ENCODE assay signal across 8 cellular contexts in genomic region chr9:124197177-124198095, GRCh38.
DNase-seq lines count a peak whose midpoint lies in the region; ATAC-seq and TF ChIP-seq lines count a peak whose summit lies in the region.

No MANE protein-coding gene starts in this region.

- H3K4me2 ChIP-seq in mammary epithelial cell (ENCODE audit: insufficient read depth, low read depth, low read length), result no peak overlapping the region

- in situ Hi-C loops in mammary epithelial cell (cut with MboI; ENCODE audit: low sequenced_read_pairs in 2 of 2), result no loop called here

- H3K9me3 ChIP-seq in CD4-positive, CD25-positive, alpha-beta regulatory T cell (ENCODE audit: control insufficient read depth in 2 of 2, low read length in 2 of 2), result peaks cover 0 to 8% of the 10 kb centered on the region in 2 experiments
- H3K9me3 ChIP-seq in upper lobe of right lung (peaks cover 13% of the 10 kb centered on the region), mammary epithelial cell (replicated peaks; ENCODE audit: insufficient read depth, low read length) (no peaks in the 10 kb centered on the region)

- H3K9me3 Mint-ChIP-seq in CD4-positive, CD25-positive, alpha-beta regulatory T cell, result peaks cover 0 to 17% (median 5%) of the 10 kb centered on the region in 7 donors
- peaks cover 27% of the 10 kb centered on the region for H3K9me3 Mint-ChIP-seq in activated T-helper 2 cell treated with anti-CD3 and anti-CD28 coated beads, Interferon-gamma antibody, Interleukin-2, Interleukin-4, amounts not matched to agents 10 μg/mL and 5 μg/mL and 100 μg/mL, durations not matched to agents 14 hours and 24 hours and 36 hours

- CTCF ChIA-PET in mammary epithelial cell (lab: Charles Lee; ENCODE audit: low non-redundant PET), result no interaction called here

- H2AFZ ChIP-seq in mammary epithelial cell (ENCODE audit: low read depth, low read length), result no peak overlapping the region

- 59% methylated on average over 11 of the region's 14 CpGs for whole genome bisulfite sequencing in mammary epithelial cell (ENCODE audit: low coverage, missing lambda C conversion rate)

- no peak overlapping the region for H3K4me3 ChIP-seq in CD4-positive, CD25-positive, alpha-beta regulatory T cell (ENCODE audit: low read depth, low read length)
- H3K4me3 ChIP-seq in upper lobe of right lung (no peak overlapping the region), mammary epithelial cell (replicated peaks in 1 of 3; ENCODE audit: insufficient read depth in 1 of 3, low read depth in 2 of 3, low read length in 3 of 3) (no peak overlapping the region)

- peaks cover 11% of the 10 kb centered on the region for H3K4me1 ChIP-seq in CD4-positive, CD25-positive, alpha-beta regulatory T cell (ENCODE audit: control insufficient read depth, insufficient read depth, low read length, poor library complexity, severe bottlenecking)
- H3K4me1 ChIP-seq in upper lobe of right lung (no peaks in the 10 kb centered on the region), mammary epithelial cell (ENCODE audit: insufficient read depth, low read length) (no peaks in the 10 kb centered on the region)

- dilution Hi-C loops in mammary epithelial cell (cut with HindIII; ENCODE audit: low sequenced_read_pairs), result no loop called here

- intact Hi-C loops in activated T-helper 2 cell treated with anti-CD3 and anti-CD28 coated beads, Interferon-gamma antibody, Interleukin-2, Interleukin-4, amounts not matched to agents 10 μg/mL and 5 μg/mL and 100 μg/mL, durations not matched to agents 14 hours and 24 hours and 36 hours (cut with micrococcal nuclease), result no loop called here
- intact Hi-C loops in upper lobe of right lung (cut with DNase I), result no loop called here
- intact Hi-C loops in mammary epithelial cell (cut with micrococcal nuclease), result no loop called here

- no peak overlapping the region for H3K4me3 Mint-ChIP-seq in CD4-positive, CD25-positive, alpha-beta regulatory T cell
- H3K4me3 Mint-ChIP-seq in activated T-helper 2 cell treated with anti-CD3 and anti-CD28 coated beads, Interferon-gamma antibody, Interleukin-2, Interleukin-4, amounts not matched to agents 10 μg/mL and 5 μg/mL and 100 μg/mL, durations not matched to agents 14 hours and 24 hours and 36 hours (ENCODE audit: low read depth), result no peak overlapping the region

- peaks cover 4% of the 10 kb centered on the region for H3K27me3 Mint-ChIP-seq in CD4-positive, CD25-positive, alpha-beta regulatory T cell
- H3K27me3 Mint-ChIP-seq in activated T-helper 2 cell treated with anti-CD3 and anti-CD28 coated beads, Interferon-gamma antibody, Interleukin-2, Interleukin-4, amounts not matched to agents 10 μg/mL and 5 μg/mL and 100 μg/mL, durations not matched to agents 14 hours and 24 hours and 36 hours (ENCODE audit: low read depth), result no peaks in the 10 kb centered on the region

- TF ChIP-seq CTCF in upper lobe of right lung (IDR thresholded peaks at IDR 0.05), result no peak
- TF ChIP-seq CTCF in mammary epithelial cell (conservative IDR thresholded peaks at IDR 0.05 in 1 of 2, IDR thresholded peaks at IDR 0.05 in 1 of 2; ENCODE audit: extremely low read depth in 1 of 2, insufficient read depth in 1 of 2, low read depth in 1 of 2, low read length in 2 of 2), result no peak

- no peaks in the 10 kb centered on the region for H3K36me3 ChIP-seq in CD4-positive, CD25-positive, alpha-beta regulatory T cell (ENCODE audit: control insufficient read depth, insufficient read depth, low read length)
- H3K36me3 ChIP-seq in upper lobe of right lung (no peaks in the 10 kb centered on the region), mammary epithelial cell (ENCODE audit: insufficient read depth, low read length) (no peaks in the 10 kb centered on the region)

- peak; percentile 50 to 60 for ATAC-seq in CD4-positive, CD25-positive, alpha-beta regulatory T cell (ENCODE audit: low read depth in 2 of 2)
- ATAC-seq in GM19395 (IDR thresholded peaks at IDR 0.05; ENCODE audit: unreplicated experiment) (peak; percentile 60), HG03354 (IDR thresholded peaks at IDR 0.05; ENCODE audit: poor library complexity, severe bottlenecking, unreplicated experiment) (peak; percentile 62), upper lobe of right lung (peak; percentile 95)

- no peak overlapping the region for H3K27ac Mint-ChIP-seq in CD4-positive, CD25-positive, alpha-beta regulatory T cell
- H3K27ac Mint-ChIP-seq in activated T-helper 2 cell treated with anti-CD3 and anti-CD28 coated beads, Interferon-gamma antibody, Interleukin-2, Interleukin-4, amounts not matched to agents 10 μg/mL and 5 μg/mL and 100 μg/mL, durations not matched to agents 14 hours and 24 hours and 36 hours, result peak overlapping the region; percentile 40

- no peak overlapping the region for H3K9ac ChIP-seq in mammary epithelial cell (ENCODE audit: insufficient read depth, low read length)

- H3K27ac ChIP-seq in CD4-positive, CD25-positive, alpha-beta regulatory T cell (ENCODE audit: insufficient read depth, low read length, poor library complexity, severe bottlenecking), result no peak overlapping the region
- peak overlapping the region; percentile 34 for H3K27ac ChIP-seq in upper lobe of right lung
- no peak overlapping the region for H3K27ac ChIP-seq in mammary epithelial cell (ENCODE audit: insufficient read depth, low read depth, low read length)

- no peaks in the 10 kb centered on the region for H3K27me3 ChIP-seq in CD4-positive, CD25-positive, alpha-beta regulatory T cell (ENCODE audit: control insufficient read depth, insufficient read depth, low read length)
- no peaks in the 10 kb centered on the region for H3K27me3 ChIP-seq in upper lobe of right lung
- H3K27me3 ChIP-seq in mammary epithelial cell (ENCODE audit: insufficient read depth, low read length), result no peaks in the 10 kb centered on the region

- DNase-seq in CD4-positive, CD25-positive, alpha-beta regulatory T cell, result no peak
- DNase-seq in activated T-helper 2 cell treated with anti-CD3 and anti-CD28 coated beads, Interferon-gamma antibody, Interleukin-2, Interleukin-4, amounts not matched to agents 10 μg/mL and 5 μg/mL and 100 μg/mL, durations not matched to agents 14 hours and 24 hours and 36 hours (ENCODE audit: low spot score), result no peak
- peak; percentile 77 for DNase-seq in upper lobe of right lung
- DNase-seq in mammary epithelial cell, result no peak
- DNase-seq in NCI-H524 treated with DMSO at 0.1 percent for 48 hours (lab: John Stamatoyannopoulos, UW), result no peak
- no peak for DNase-seq in foreskin melanocyte

- BruUV-seq in mammary epithelial cell (replicated peaks; lab: Mats Ljungman, UMichigan), result no TSS peak

- H3K79me2 ChIP-seq in mammary epithelial cell (ENCODE audit: insufficient read depth, low read length), result no peaks in the 10 kb centered on the region

- H3K36me3 Mint-ChIP-seq in CD4-positive, CD25-positive, alpha-beta regulatory T cell, result no peaks in the 10 kb centered on the region
- H3K36me3 Mint-ChIP-seq in activated T-helper 2 cell treated with anti-CD3 and anti-CD28 coated beads, Interferon-gamma antibody, Interleukin-2, Interleukin-4, amounts not matched to agents 10 μg/mL and 5 μg/mL and 100 μg/mL, durations not matched to agents 14 hours and 24 hours and 36 hours (ENCODE audit: low read depth), result peaks cover 17% of the 10 kb centered on the region

- no peaks in the 10 kb centered on the region for H4K20me1 ChIP-seq in mammary epithelial cell (ENCODE audit: insufficient read depth, low read length)

- H3K4me1 Mint-ChIP-seq in CD4-positive, CD25-positive, alpha-beta regulatory T cell, result peaks cover 3 to 9% (median 4%) of the 10 kb centered on the region in 4 donors
- H3K4me1 Mint-ChIP-seq in activated T-helper 2 cell treated with anti-CD3 and anti-CD28 coated beads, Interferon-gamma antibody, Interleukin-2, Interleukin-4, amounts not matched to agents 10 μg/mL and 5 μg/mL and 100 μg/mL, durations not matched to agents 14 hours and 24 hours and 36 hours (ENCODE audit: low read depth), result peaks cover 46% of the 10 kb centered on the region
